23 cellular contexts compared by ENCODE assay signal in genomic region chr2:236795861-236796219, GRCh38.
"Had no signal": no experiment of that assay in that cellular context is flagged by ENCODE, and none has a peak within 500 bp of the region (broad histone marks: within the 10 kb centered on the region; RNA-seq: fewer than 3 reads in every experiment).

No MANE protein-coding gene starts in this region.

- H3K4me1 ChIP-seq: pancreas, psoas muscle, stomach, upper lobe of right lung, uterus had no signal

- H3K36me3 ChIP-seq: neural progenitor cell, neutrophil, pancreas, stomach, thoracic aorta, thyroid gland, tibial nerve, upper lobe of right lung, uterus had no signal

- H3K4me3 ChIP-seq: neural progenitor cell, pancreas, psoas muscle, skin epidermis, smooth muscle cell, stomach, thoracic aorta, thyroid gland, tibial nerve, upper lobe of right lung, uterus had no signal

- DNase-seq: naive thymus-derived CD4-positive, alpha-beta T cell; natural killer cell; nucleus accumbens; pancreas; psoas muscle; right cardiac atrium; stimulated activated CD4-positive, alpha-beta T cell treated with anti-CD3 and anti-CD28 coated beads, Interleukin-15, amount 100 ng/mL, for 24 hours; stimulated activated CD4-positive, alpha-beta T cell treated with anti-CD3 and anti-CD28 coated beads, Interleukin-2, amount 100 ng/mL, for 24 hours; stimulated activated CD4-positive, alpha-beta T cell treated with anti-CD3 and anti-CD28 coated beads, Interleukin-2, amount 100 ng/mL, for 48 hours; stimulated activated CD4-positive, alpha-beta T cell treated with anti-CD3 and anti-CD28 coated beads, Interleukin-4, amount 100 ng/mL, for 24 hours; stimulated activated naive B cell treated with anti-CD40 and anti-IgM and Interleukin-4, amounts not matched to agents 10 μg/mL and 1 μg/mL and 100 μg/mL, for 72 hours; stimulated activated naive CD4-positive, alpha-beta T cell treated with Interleukin-2 at 50 U/mL for 16 hours; stomach; thyroid gland; upper lobe of right lung; uterus had no signal

- ATAC-seq: naive thymus-derived CD4-positive, alpha-beta T cell; natural killer cell; pancreas; psoas muscle; right cardiac atrium; stimulated activated effector memory CD8-positive, alpha-beta T cell treated with anti-CD3 and anti-CD28 coated beads, Interleukin-12 subunit alpha, Interleukin-12 subunit beta, amount 100 ng/mL, for 72 hours; stimulated activated naive B cell treated with anti-CD40 and anti-IgM and Interleukin-4, amounts not matched to agents 10 μg/mL and 1 μg/mL and 100 μg/mL, for 72 hours; upper lobe of right lung had no signal

- H3K4me2 ChIP-seq: neural progenitor cell, smooth muscle cell had no signal

- H3K27ac ChIP-seq: neural progenitor cell, neutrophil, pancreas, psoas muscle, stomach, thoracic aorta, thyroid gland, tibial nerve, upper lobe of right lung, uterus had no signal

- H3K27me3 ChIP-seq: neural progenitor cell, pancreas, stomach, thyroid gland, tibial nerve, upper lobe of right lung, uterus had no signal

- H2AFZ ChIP-seq: neural progenitor cell had no signal

- FAIRE-seq: pancreas had no signal

- H3K9ac ChIP-seq: neural progenitor cell had no signal

- H3K9me3 ChIP-seq: neutrophil, pancreas, psoas muscle, stomach, thoracic aorta, thyroid gland, tibial nerve, upper lobe of right lung, uterus had no signal
